1 cellular context compared by ENCODE assay signal in the genomic region with DNA sequence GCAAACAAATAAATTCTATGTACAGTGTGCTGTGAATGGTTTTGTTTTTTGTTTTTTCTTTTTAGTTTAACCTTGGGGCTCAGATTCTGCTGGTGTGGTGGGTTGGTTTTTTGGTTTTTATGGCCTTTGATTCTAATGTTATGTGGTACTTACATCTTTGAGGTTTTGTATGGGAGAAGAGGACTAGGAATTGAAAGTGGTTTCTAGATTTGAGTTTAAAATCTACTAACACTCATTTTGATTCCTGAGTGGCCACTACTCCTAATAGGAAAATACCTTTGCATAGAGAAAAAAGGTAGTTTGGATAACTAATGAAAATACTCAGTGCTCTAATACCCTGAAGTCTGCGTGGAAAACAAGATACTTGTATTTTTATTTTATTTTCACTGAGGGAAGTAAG.
A peak's percentile ranks its signal among the peaks of the same experiment; 100 is the strongest.
TF ChIP-seq lines count a peak whose summit lies in the region.

No MANE protein-coding gene starts in this region.

TF ChIP-seq in GM12878, 131 proteins besides CTCF, POLR2A, EP300 and RAD21 (continued from another document):
- TF ChIP-seq CUX1 (IDR thresholded peaks at IDR 0.05; ENCODE audit: insufficient replicate concordance, low read depth, low read length) (no peak), CHD2 (IDR thresholded peaks at IDR 0.05; ENCODE audit: borderline replicate concordance, low read depth, low read length) (no peak), ZNF622 (IDR thresholded peaks at IDR 0.05) (no peak), EGR1 (IDR thresholded peaks at IDR 0.05; ENCODE audit: borderline replicate concordance in 1 of 2, low read depth in 2 of 2, low read length in 2 of 2) (no peak), RUNX3 (IDR thresholded peaks at IDR 0.05; ENCODE audit: low read length) (peak; percentile 78), ZZZ3 (IDR thresholded peaks at IDR 0.05; ENCODE audit: control insufficient read depth, insufficient read length, low read depth) (no peak), SUZ12 (IDR thresholded peaks at IDR 0.05; ENCODE audit: unreplicated experiment) (no peak), TCF7 (IDR thresholded peaks at IDR 0.05; ENCODE audit: borderline replicate concordance) (peak; percentile 31; the same call in 1 of the 2 replicates), EED (IDR thresholded peaks at IDR 0.05; ENCODE audit: low read depth) (no peak), HCFC1 (IDR thresholded peaks at IDR 0.05; ENCODE audit: low read length) (no peak), NFIC (IDR thresholded peaks at IDR 0.05; ENCODE audit: low read depth, low read length) (peak; percentile 58), IKZF2 (IDR thresholded peaks at IDR 0.05) (peak in 1 of 2 experiments; percentile 26; a peak in 3 of 4 replicates), BHLHE40 (IDR thresholded peaks at IDR 0.05; ENCODE audit: borderline replicate concordance in 1 of 2, low read depth in 2 of 2, low read length in 1 of 2) (no peak), ETV6 (conservative IDR thresholded peaks at IDR 0.05 in 1 of 2, IDR thresholded peaks at IDR 0.05 in 1 of 2; ENCODE audit: borderline replicate concordance in 1 of 2, low read depth in 1 of 2) (no peak), MTA3 (IDR thresholded peaks at IDR 0.05; ENCODE audit: borderline replicate concordance, low read length) (no peak), SREBF2 (IDR thresholded peaks at IDR 0.05; ENCODE audit: low read length) (no peak), E2F4 (IDR thresholded peaks at IDR 0.05; ENCODE audit: low read depth, low read length) (no peak), HDGF (IDR thresholded peaks at IDR 0.05) (no peak), SMC3 (IDR thresholded peaks at IDR 0.05; ENCODE audit: borderline replicate concordance, low read length) (no peak), JUNB (IDR thresholded peaks at IDR 0.05) (peak; percentile 32; the same call in 1 of the 2 replicates), GABPA (IDR thresholded peaks at IDR 0.05; ENCODE audit: low read depth) (no peak), ZBTB33 (IDR thresholded peaks at IDR 0.05) (no peak)
- TF ChIP-seq, protein P1, sequence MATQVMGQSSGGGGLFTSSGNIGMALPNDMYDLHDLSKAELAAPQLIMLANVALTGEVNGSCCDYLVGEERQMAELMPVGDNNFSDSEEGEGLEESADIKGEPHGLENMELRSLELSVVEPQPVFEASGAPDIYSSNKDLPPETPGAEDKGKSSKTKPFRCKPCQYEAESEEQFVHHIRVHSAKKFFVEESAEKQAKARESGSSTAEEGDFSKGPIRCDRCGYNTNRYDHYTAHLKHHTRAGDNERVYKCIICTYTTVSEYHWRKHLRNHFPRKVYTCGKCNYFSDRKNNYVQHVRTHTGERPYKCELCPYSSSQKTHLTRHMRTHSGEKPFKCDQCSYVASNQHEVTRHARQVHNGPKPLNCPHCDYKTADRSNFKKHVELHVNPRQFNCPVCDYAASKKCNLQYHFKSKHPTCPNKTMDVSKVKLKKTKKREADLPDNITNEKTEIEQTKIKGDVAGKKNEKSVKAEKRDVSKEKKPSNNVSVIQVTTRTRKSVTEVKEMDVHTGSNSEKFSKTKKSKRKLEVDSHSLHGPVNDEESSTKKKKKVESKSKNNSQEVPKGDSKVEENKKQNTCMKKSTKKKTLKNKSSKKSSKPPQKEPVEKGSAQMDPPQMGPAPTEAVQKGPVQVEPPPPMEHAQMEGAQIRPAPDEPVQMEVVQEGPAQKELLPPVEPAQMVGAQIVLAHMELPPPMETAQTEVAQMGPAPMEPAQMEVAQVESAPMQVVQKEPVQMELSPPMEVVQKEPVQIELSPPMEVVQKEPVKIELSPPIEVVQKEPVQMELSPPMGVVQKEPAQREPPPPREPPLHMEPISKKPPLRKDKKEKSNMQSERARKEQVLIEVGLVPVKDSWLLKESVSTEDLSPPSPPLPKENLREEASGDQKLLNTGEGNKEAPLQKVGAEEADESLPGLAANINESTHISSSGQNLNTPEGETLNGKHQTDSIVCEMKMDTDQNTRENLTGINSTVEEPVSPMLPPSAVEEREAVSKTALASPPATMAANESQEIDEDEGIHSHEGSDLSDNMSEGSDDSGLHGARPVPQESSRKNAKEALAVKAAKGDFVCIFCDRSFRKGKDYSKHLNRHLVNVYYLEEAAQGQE (IDR thresholded peaks at IDR 0.05; ENCODE audit: low read depth, low read length), result no peak
